Comparison of ENCODE assay signal across 30 cellular contexts in the genomic region with DNA sequence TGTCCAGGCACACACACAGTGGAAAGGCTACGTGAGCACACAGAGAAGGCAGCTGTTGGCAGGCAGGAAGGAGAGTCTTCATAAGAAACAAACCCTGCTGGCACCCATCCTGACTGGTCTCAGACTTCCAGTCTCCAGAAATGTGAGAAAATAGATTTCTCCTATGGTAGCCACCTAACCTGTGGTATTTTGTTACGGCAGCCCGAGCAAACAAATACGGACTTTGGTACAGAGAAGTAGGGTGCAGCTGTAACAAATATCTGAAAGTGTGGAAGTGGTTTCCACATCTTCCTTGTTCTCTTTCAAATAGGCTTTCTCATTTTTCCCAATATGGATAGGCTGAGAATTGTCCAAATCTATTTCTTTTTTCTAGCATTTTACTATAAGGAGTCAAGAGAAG.
"Had no signal": no experiment of that assay in that cellular context is flagged by ENCODE, and none has a peak within 500 bp of the region (broad histone marks: within the 10 kb centered on the region; RNA-seq: fewer than 3 reads in every experiment).

No MANE protein-coding gene starts in this region.

- H3K9me3 ChIP-seq: body of pancreas, gastrocnemius medialis, heart left ventricle had no signal

- FAIRE-seq: colon had no signal

- H3K4me1 ChIP-seq: body of pancreas, foreskin keratinocyte, gastrocnemius medialis, heart left ventricle had no signal

- ATAC-seq: activated CD4-positive, CD25-positive, alpha-beta regulatory T cell treated with anti-CD3 and anti-CD28 coated beads, Interleukin-2, amount 50 U/mL, for 24 hours; activated CD8-positive, alpha-beta T cell treated with anti-CD3 and anti-CD28 coated beads for 36 hours; activated T-cell treated with anti-CD3 and anti-CD28 coated beads, Interleukin-2, amount 50 U/mL, for 4 hours; activated T-helper 17 cell treated with anti-CD3 and anti-CD28 coated beads, Interleukin-2, amount 50 U/mL, for 72 hours; body of pancreas; esophagus mucosa; foreskin keratinocyte; gastrocnemius medialis; heart left ventricle; T-helper 17 cell had no signal

- H3K27ac ChIP-seq: body of pancreas, dorsolateral prefrontal cortex, foreskin keratinocyte, gastrocnemius medialis, heart left ventricle, WERI-Rb-1 had no signal

- H3K36me3 ChIP-seq: gastrocnemius medialis, heart left ventricle, WERI-Rb-1 had no signal

- H3K27me3 ChIP-seq: body of pancreas, foreskin keratinocyte, gastrocnemius medialis, heart left ventricle had no signal

- H3K4me3 ChIP-seq: body of pancreas, dorsolateral prefrontal cortex, gastrocnemius medialis, heart left ventricle had no signal

- DNase-seq: activated B cell treated with CpG ODN at 0.5 μM for 24 hours; activated CD4-positive, alpha-beta T cell treated with anti-CD3 and anti-CD28 coated beads for 48 hours; activated CD4-positive, alpha-beta T cell treated with anti-CD3 and anti-CD28 coated beads, Interleukin-2, amount 50 U/mL, for 1 hour; activated CD4-positive, alpha-beta T cell treated with anti-CD3 and anti-CD28 coated beads, Interleukin-2, amount 50 U/mL, for 48 hours; activated CD8-positive, alpha-beta memory T cell treated with anti-CD3 and anti-CD28 coated beads for 24 hours; activated CD8-positive, alpha-beta T cell treated with anti-CD3 and anti-CD28 coated beads for 36 hours; activated effector memory CD4-positive, alpha-beta T cell treated with Interleukin-2 at 50 U/mL for 16 hours; activated gamma-delta T cell treated with Interleukin-2 at 50 U/mL for 16 hours; activated naive CD4-positive, alpha-beta T cell treated with anti-CD3 and anti-CD28 coated beads, Interleukin-2, amount 50 U/mL, for 16 hours; activated naive CD4-positive, alpha-beta T cell treated with Interleukin-2 at 50 U/mL for 16 hours; activated T-cell treated with anti-CD3 and anti-CD28 coated beads, Interleukin-2, amount 50 U/mL, for 4 hours; amniotic stem cell; anterior cingulate cortex; body of pancreas; caudate nucleus; dorsolateral prefrontal cortex; effector memory CD4-positive, alpha-beta T cell; endodermal cell; foreskin keratinocyte; gastrocnemius medialis; glutamatergic neuron; heart left ventricle; T-helper 1 cell; T-helper 17 cell; T1000; WERI-Rb-1 had no signal
